13 cellular contexts compared by ENCODE assay signal in genomic region chr2:160433466-160434172, GRCh38. TPM values are rescaled to one million over a fixed set of nuclear protein-coding genes. Genes with fewer than 3 reads are reported as not detected.
A peak's percentile ranks its signal among the peaks of the same experiment; 100 is the strongest.
DNase-seq lines count a peak whose midpoint lies in the region; ATAC-seq and TF ChIP-seq lines count a peak whose summit lies in the region.
"Had no signal": no experiment of that assay in that cellular context is flagged by ENCODE, and none has a peak within 500 bp of the region (broad histone marks: within the 10 kb centered on the region; RNA-seq: fewer than 3 reads in every experiment).

No MANE protein-coding gene starts in this region.

- intact Hi-C loops in tibial artery (cut with DNase I; ENCODE audit: low total_unique reads), result no loop called here

- H3K36me3 ChIP-seq in SK-N-MC (ENCODE audit: insufficient read depth, low read length) (no peaks in the 10 kb centered on the region), tibial artery (peaks cover 0 to 6% (median 0%) of the 10 kb centered on the region in 3 donors)
- H3K36me3 ChIP-seq: BLaER1, esophagus squamous epithelium had no signal

- no peaks in the 10 kb centered on the region for H3K27me3 ChIP-seq in foreskin keratinocyte
- no peaks in the 10 kb centered on the region for H3K27me3 ChIP-seq in tibial artery
- H3K27me3 ChIP-seq: BLaER1, esophagus squamous epithelium had no signal

- H3K4me1 ChIP-seq in foreskin keratinocyte, result peaks cover 25% of the 10 kb centered on the region
- peaks cover 0 to 45% (median 11%) of the 10 kb centered on the region in 4 donors for H3K4me1 ChIP-seq in tibial artery

- 0 out of 2 replicates have a peak overlapping the region, but pooled peaks have one; percentile 34 for H3K27ac ChIP-seq in SK-N-MC
- peak overlapping the region; percentile 61 for H3K27ac ChIP-seq in foreskin keratinocyte
- H3K27ac ChIP-seq in tibial artery, result peak overlapping the region; percentile 1 to 6
- H3K27ac ChIP-seq: BLaER1, HL-60 had no signal

- no peak overlapping the region for H3K4me3 ChIP-seq in SK-N-MC
- H3K4me3 ChIP-seq in tibial artery, result no peak overlapping the region
- H3K4me3 ChIP-seq: BLaER1, esophagus squamous epithelium had no signal

- peak overlapping the region; percentile 35 for H3K4me3 Mint-ChIP-seq in activated naive CD8-positive, alpha-beta T cell treated with anti-CD3 and anti-CD28 coated beads, Interleukin-2, amount 10 ng/mL, durations not matched to agents 7 days and 5 days
- no peak overlapping the region for H3K4me3 Mint-ChIP-seq in activated naive CD8-positive, alpha-beta T cell treated with anti-CD3 and anti-CD28 coated beads for 36 hours
- H3K4me3 Mint-ChIP-seq: nephron had no signal

- H3K27me3 Mint-ChIP-seq in activated naive CD8-positive, alpha-beta T cell treated with anti-CD3 and anti-CD28 coated beads, Interleukin-2, amount 10 ng/mL, durations not matched to agents 7 days and 5 days, result no peaks in the 10 kb centered on the region
- no peaks in the 10 kb centered on the region for H3K27me3 Mint-ChIP-seq in activated naive CD8-positive, alpha-beta T cell treated with anti-CD3 and anti-CD28 coated beads for 36 hours

- peaks cover 7% of the 10 kb centered on the region for H3K9me3 Mint-ChIP-seq in activated naive CD8-positive, alpha-beta T cell treated with anti-CD3 and anti-CD28 coated beads, Interleukin-2, amount 10 ng/mL, durations not matched to agents 7 days and 5 days
- peaks cover 8% of the 10 kb centered on the region for H3K9me3 Mint-ChIP-seq in activated naive CD8-positive, alpha-beta T cell treated with anti-CD3 and anti-CD28 coated beads for 36 hours

- H3K9me3 ChIP-seq in SK-N-MC (ENCODE audit: low read depth, low read length) (no peaks in the 10 kb centered on the region), tibial artery (peaks cover 0 to 5% (median 0%) of the 10 kb centered on the region in 3 donors)

- peak; percentile 61 for ATAC-seq in activated naive CD8-positive, alpha-beta T cell treated with anti-CD3 and anti-CD28 coated beads, Interleukin-2, amount 10 ng/mL, durations not matched to agents 7 days and 5 days (ENCODE audit: low read depth)
- no peak for ATAC-seq in foreskin keratinocyte

- H3K4me1 Mint-ChIP-seq in activated naive CD8-positive, alpha-beta T cell treated with anti-CD3 and anti-CD28 coated beads, Interleukin-2, amount 10 ng/mL, durations not matched to agents 7 days and 5 days, result peaks cover 39% of the 10 kb centered on the region
- peaks cover 34% of the 10 kb centered on the region for H3K4me1 Mint-ChIP-seq in activated naive CD8-positive, alpha-beta T cell treated with anti-CD3 and anti-CD28 coated beads for 36 hours

- POLR2A ChIA-PET in activated naive CD8-positive, alpha-beta T cell treated with anti-CD3 and anti-CD28 coated beads, Interleukin-2, amount 10 ng/mL, durations not matched to agents 7 days and 5 days (lab: Charles Lee), result interaction anchor here (0.6 to 0.9 kb wide), 3 partner anchors 14 to 48 kb away, joined by 3 read pairs; no protein-coding TSS in a partner anchor

- H3K27ac Mint-ChIP-seq in activated naive CD8-positive, alpha-beta T cell treated with anti-CD3 and anti-CD28 coated beads, Interleukin-2, amount 10 ng/mL, durations not matched to agents 7 days and 5 days, result no peak overlapping the region
- no peak overlapping the region for H3K27ac Mint-ChIP-seq in activated naive CD8-positive, alpha-beta T cell treated with anti-CD3 and anti-CD28 coated beads for 36 hours

- DNase-seq in activated naive CD8-positive, alpha-beta T cell treated with anti-CD3 and anti-CD28 coated beads, Interleukin-2, amount 10 ng/mL, durations not matched to agents 7 days and 5 days, result no peak
- DNase-seq in activated naive CD8-positive, alpha-beta T cell treated with anti-CD3 and anti-CD28 coated beads for 36 hours, result no peak
- no peak for DNase-seq in SK-N-MC (ENCODE audit: low read depth, low spot score)
- DNase-seq in foreskin keratinocyte, result peak in 1 of 2 donors; percentile 56
- DNase-seq in tibial artery, result no peak
- no peak for DNase-seq in H4 (ENCODE audit: low spot score)
- no peak for DNase-seq in NCI-H345 (lab: John Stamatoyannopoulos, UW)
- no peak for DNase-seq in hypothalamus (lab: John Stamatoyannopoulos, UW)
- DNase-seq: esophagus squamous epithelium, NCI-H1436 treated with DMSO at 0.1 percent for 48 hours had no signal

- no peak overlapping the region for H3K9ac ChIP-seq in SK-N-MC (ENCODE audit: insufficient read length)
- H3K9ac ChIP-seq: BLaER1 had no signal

- no peak for TF ChIP-seq CTCF in foreskin keratinocyte (conservative IDR thresholded peaks at IDR 0.05)
- no peak for TF ChIP-seq CTCF in tibial artery (IDR thresholded peaks at IDR 0.05)

- H3K36me3 Mint-ChIP-seq in activated naive CD8-positive, alpha-beta T cell treated with anti-CD3 and anti-CD28 coated beads, Interleukin-2, amount 10 ng/mL, durations not matched to agents 7 days and 5 days, result peaks cover 44% of the 10 kb centered on the region
- peaks cover 29% of the 10 kb centered on the region for H3K36me3 Mint-ChIP-seq in activated naive CD8-positive, alpha-beta T cell treated with anti-CD3 and anti-CD28 coated beads for 36 hours

RNA-seq across cellular contexts. Expression of gene RBMS1, which starts 60.0 kb away (rescaled TPM):
- 10 to 100 TPM; 87.9 to 90.6 TPM for total RNA-seq in activated naive CD8-positive, alpha-beta T cell treated with anti-CD3 and anti-CD28 coated beads, Interleukin-2, amount 10 ng/mL, durations not matched to agents 7 days and 5 days
- 10 to 100 TPM; 39.3 to 39.9 TPM for total RNA-seq in activated naive CD8-positive, alpha-beta T cell treated with anti-CD3 and anti-CD28 coated beads for 36 hours
- total RNA-seq in foreskin keratinocyte, result 65.0 and 67.4 TPM in 2 replicates
- polyA plus RNA-seq in foreskin keratinocyte, result 18.6 and 20.6 TPM in 2 replicates
- 39.0 and 42.2 TPM in 2 replicates for total RNA-seq in H4 (2014; rRNA removed; shearing (Covaris generic))

Comparison
In these comparisons a context has a peak if more than half of its experiments do, and no peak if none do; other contexts are left out.
1. H3K27ac ChIP-seq: peak in every context shown above with its lines; median percentile 61 in foreskin keratinocyte; 34 in SK-N-MC; 4 in tibial artery.